In the genomic region with DNA sequence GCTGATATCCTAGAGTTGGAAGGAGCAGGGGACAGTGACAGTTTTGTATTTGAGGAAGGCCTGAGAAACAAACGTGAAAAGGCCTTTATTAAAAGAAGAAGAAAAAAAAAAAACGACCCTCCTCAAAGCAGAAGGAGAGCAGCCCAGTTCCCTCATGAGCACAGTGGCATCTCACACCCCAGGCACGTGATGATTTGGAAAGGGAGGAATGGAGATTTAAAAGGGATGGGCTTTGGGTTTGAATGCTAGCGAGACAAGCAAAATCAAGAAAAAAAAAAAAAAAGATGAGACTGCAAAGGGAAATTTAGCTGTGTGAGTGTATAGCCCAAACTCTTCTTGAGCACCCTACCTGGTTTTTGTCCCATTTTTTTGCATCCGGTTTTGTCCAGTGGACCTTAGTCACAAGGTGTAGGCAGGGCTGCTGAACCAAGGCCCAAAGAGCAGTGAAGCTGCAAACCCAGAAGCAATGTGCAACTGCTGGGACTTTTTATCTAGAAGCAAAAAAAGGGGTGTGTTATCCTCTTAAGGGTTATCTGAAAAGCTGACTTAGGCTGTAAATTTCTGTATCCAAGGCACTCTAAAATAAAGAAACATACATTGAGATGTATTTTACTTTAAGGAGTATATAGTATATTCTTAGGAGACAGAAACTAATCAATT, we compare ENCODE assay signal across 9 cellular contexts. TPM values are rescaled to one million over a fixed set of nuclear protein-coding genes. Genes with fewer than 3 reads are reported as not detected.
DNase-seq lines count a peak whose midpoint lies in the region; ATAC-seq, FAIRE-seq and TF ChIP-seq lines count a peak whose summit lies in the region.
"Had no signal": no experiment of that assay in that cellular context is flagged by ENCODE, and none has a peak within 500 bp of the region (broad histone marks: within the 10 kb centered on the region; RNA-seq: fewer than 3 reads in every experiment).

No MANE protein-coding gene starts in this region.

- peaks cover 23% of the 10 kb centered on the region for H3F3A ChIP-seq in neural progenitor cell (ENCODE audit: low read depth)

- FAIRE-seq in RCC 7860 (lab: Jason Lieb, UNC): no peak
- FAIRE-seq: TTC549 had no signal

- no peak for ATAC-seq in HG03442 (IDR thresholded peaks at IDR 0.05; ENCODE audit: unreplicated experiment)
- ATAC-seq in GM21723 (IDR thresholded peaks at IDR 0.05; ENCODE audit: unreplicated experiment): no peak

- WGBS in HUES64: 37% methylated on average over 4 of the region's 5 CpGs

- H3K4me1 ChIP-seq in HUES64 (ENCODE audit: insufficient read depth, low read length): peaks cover 11% of the 10 kb centered on the region; the same call in 1 of the 2 replicates
- peaks cover 9% of the 10 kb centered on the region for H3K4me1 ChIP-seq in neural progenitor cell

- H3K27me3 ChIP-seq in HUES64 (ENCODE audit: insufficient read depth, low read length) (peaks cover 26% of the 10 kb centered on the region; the same call in 1 of the 2 replicates), neural progenitor cell (peaks cover 55% of the 10 kb centered on the region)

- no peak for TF ChIP-seq CTCF in endothelial cell (IDR thresholded peaks at IDR 0.05; ENCODE audit: unreplicated experiment)
- TF ChIP-seq CTCF in neural progenitor cell (IDR thresholded peaks at IDR 0.05): no peak

- H3K4me3 ChIP-seq in HUES64 (ENCODE audit: low read length) (peak overlapping the region; percentile 89), neural progenitor cell (no peak overlapping the region)

- H3K9me3 ChIP-seq in HUES64 (ENCODE audit: insufficient read depth, low read depth, low read length): no peaks in the 10 kb centered on the region
- no peaks in the 10 kb centered on the region for H3K9me3 ChIP-seq in neural progenitor cell (ENCODE audit: low read depth)

- no peaks in the 10 kb centered on the region for H3K36me3 ChIP-seq in HUES64 (ENCODE audit: insufficient read depth, low read length)
- H3K36me3 ChIP-seq in neural progenitor cell: no peaks in the 10 kb centered on the region

- peak overlapping the region; percentile 70 for H3K27ac Mint-ChIP-seq in endothelial cell (ENCODE audit: unreplicated experiment)
- no peak overlapping the region for H3K27ac Mint-ChIP-seq in neural progenitor cell

- no peaks in the 10 kb centered on the region for H3K9me3 Mint-ChIP-seq in endothelial cell (ENCODE audit: unreplicated experiment)
- no peaks in the 10 kb centered on the region for H3K9me3 Mint-ChIP-seq in neural progenitor cell

- H3K4me1 Mint-ChIP-seq in endothelial cell (ENCODE audit: unreplicated experiment) (peaks cover 5% of the 10 kb centered on the region), neural progenitor cell (peaks cover 12% of the 10 kb centered on the region)

- no peaks in the 10 kb centered on the region for H3K79me2 ChIP-seq in neural progenitor cell (ENCODE audit: low read depth)

- no peak overlapping the region for H3K4me3 Mint-ChIP-seq in endothelial cell (ENCODE audit: unreplicated experiment)
- peak overlapping the region; percentile 84 for H3K4me3 Mint-ChIP-seq in neural progenitor cell

- H3K27ac ChIP-seq in HUES64 (ENCODE audit: low read depth, low read length): no peak overlapping the region
- H3K27ac ChIP-seq in neural progenitor cell: no peak overlapping the region

- H3K36me3 Mint-ChIP-seq in endothelial cell (ENCODE audit: low read depth, unreplicated experiment) (peaks cover 3% of the 10 kb centered on the region), neural progenitor cell (no peaks in the 10 kb centered on the region)

- H3K4me2 ChIP-seq in neural progenitor cell: peak overlapping the region; percentile 93

- no peak overlapping the region for H2AFZ ChIP-seq in neural progenitor cell (replicated peaks)

- H3K27me3 Mint-ChIP-seq in endothelial cell (ENCODE audit: unreplicated experiment) (peaks cover 8% of the 10 kb centered on the region), neural progenitor cell (ENCODE audit: insufficient read depth, low read depth) (peaks cover 9% of the 10 kb centered on the region)

- H3K9ac ChIP-seq in HUES64 (ENCODE audit: low read depth, low read length): no peak overlapping the region
- H3K9ac ChIP-seq in neural progenitor cell: no peak overlapping the region

- DNase-seq in Ammon's horn (ENCODE audit: low spot score) (peak; percentile 28), endothelial cell (ENCODE audit: low spot score) (no peak), neural progenitor cell (ENCODE audit: low spot score) (peak; percentile 15), SKM-1 treated with dmso at 0.1 percent for 144 hours (lab: John Stamatoyannopoulos, UW; ENCODE audit: unreplicated experiment) (no peak), RCC 7860 (ENCODE audit: low spot score) (no peak)

- no peaks in the 10 kb centered on the region for H4K20me1 ChIP-seq in neural progenitor cell (ENCODE audit: low read depth)

RNA-seq across cellular contexts. Expression of gene RREB1, which starts 54.5 kb away (rescaled TPM):
- polyA plus RNA-seq in HUES64 (2013, experiment 1 of 2): 11.2 TPM
- 13.5 TPM for polyA plus RNA-seq in HUES64 (2013, experiment 2 of 2)
- total RNA-seq in endothelial cell (ENCODE audit: unreplicated experiment) (57.6 TPM), neural progenitor cell (ENCODE audit: low replicate concordance) (12.1 and 13.1 TPM in 2 replicates)

Comparison
In these comparisons a context has a peak if more than half of its experiments do, and no peak if none do; other contexts are left out.
1. DNase-seq: peak in Ammon's horn (single experiment) and neural progenitor cell (single experiment); none in endothelial cell (single experiment), SKM-1 treated with dmso at 0.1 percent for 144 hours (single experiment) and RCC 7860 (single experiment).